12 cellular contexts compared by ENCODE assay signal in the genomic region with DNA sequence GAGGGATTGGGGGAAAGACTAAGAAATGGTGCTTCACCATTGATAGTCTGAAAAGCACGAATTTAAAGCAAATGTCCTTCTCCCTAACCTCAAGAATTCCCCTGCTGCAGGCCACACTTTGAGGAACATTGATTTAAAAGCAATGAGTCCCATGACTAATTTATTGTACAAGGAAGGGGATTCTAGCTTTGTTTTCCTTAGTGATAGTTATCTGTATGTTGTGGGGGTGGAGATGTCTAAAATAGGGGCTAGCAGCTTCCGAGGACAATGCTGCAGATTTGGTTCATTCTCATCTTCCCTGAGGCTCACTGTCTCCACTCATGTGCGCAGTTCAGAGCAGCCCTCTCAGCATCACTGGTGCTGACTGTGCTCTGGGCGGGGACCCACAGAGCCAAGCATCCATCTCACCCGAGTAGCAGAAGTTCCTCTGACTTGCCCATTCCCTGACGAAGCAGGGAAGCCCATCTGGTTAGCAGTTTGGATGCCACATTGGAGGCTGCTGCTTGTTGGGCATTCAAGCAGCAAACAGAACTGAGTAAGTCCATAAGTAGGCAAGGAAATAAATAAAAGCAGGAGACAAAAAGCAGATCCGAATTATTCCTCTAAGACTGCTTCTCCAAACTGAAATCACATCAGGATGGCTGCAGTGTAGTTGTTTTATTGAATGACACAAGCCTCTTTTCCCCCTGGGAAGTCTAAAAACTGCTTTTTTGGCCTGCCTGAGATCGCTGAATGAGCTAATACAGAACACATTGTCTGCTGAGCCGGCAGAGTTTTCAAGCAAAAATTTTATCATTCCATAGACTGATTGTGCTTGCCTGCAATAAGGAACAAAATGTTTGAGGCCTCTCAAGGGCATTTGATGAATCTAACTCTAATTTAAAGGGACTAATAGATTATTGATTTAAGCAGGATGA. TPM values are rescaled to one million over a fixed set of nuclear protein-coding genes. Genes with fewer than 3 reads are reported as not detected.
DNase-seq lines count a peak whose midpoint lies in the region; ATAC-seq and TF ChIP-seq lines count a peak whose summit lies in the region.
"Had no signal": no experiment of that assay in that cellular context is flagged by ENCODE, and none has a peak within 500 bp of the region (broad histone marks: within the 10 kb centered on the region; RNA-seq: fewer than 3 reads in every experiment).

No MANE protein-coding gene starts in this region.

- in situ Hi-C loops in transverse colon (cut with MboI; ENCODE audit: low pct_ligation_motif_present in 1 of 4, low pct_unique_long_range_greater_than_20kb in 1 of 4, low sequenced_read_pairs in 3 of 4): no loop called here

- intact Hi-C loops in lower lobe of right lung (cut with DNase I): no loop called here
- intact Hi-C loops in transverse colon (cut with DNase I; ENCODE audit: low total_unique reads): no loop called here
- intact Hi-C loops in activated CD8-positive, alpha-beta T cell treated with anti-CD3 and anti-CD28 coated beads for 36 hours (cut with micrococcal nuclease): no loop called here

- POLR2A ChIA-PET in activated CD8-positive, alpha-beta T cell treated with anti-CD3 and anti-CD28 coated beads for 36 hours (lab: Charles Lee): no interaction called here

- H3K9me3 ChIP-seq in lower lobe of right lung: no peaks in the 10 kb centered on the region
- no peaks in the 10 kb centered on the region for H3K9me3 ChIP-seq in transverse colon

- TF ChIP-seq EP300 in transverse colon (IDR thresholded peaks at IDR 0.05; ENCODE audit: low read depth): no peak

- DNase-seq in M059J (ENCODE audit: low read depth) (peak; percentile 86), coronary artery (ENCODE audit: low spot score) (no peak), lower lobe of right lung (no peak), transverse colon (no peak)
- no peak for DNase-seq in stimulated activated CD4-positive, alpha-beta T cell treated with anti-CD3 and anti-CD28 coated beads, Interleukin-2, amount 100 ng/mL, for 48 hours
- DNase-seq in activated CD8-positive, alpha-beta T cell treated with anti-CD3 and anti-CD28 coated beads for 36 hours: no peak
- no peak for DNase-seq in T-helper 2 cell treated with Interferon-gamma antibody and Interleukin-4, amounts not matched to agents 5 μg/mL and 100 μg/mL, for 36 hours (ENCODE audit: low spot score)
- DNase-seq: NCI-H1417 had no signal

- H3K27ac ChIP-seq in coronary artery (peak overlapping the region; percentile 68 to 81), lower lobe of right lung (peak overlapping the region; percentile 53), transverse colon (peak overlapping the region; percentile 40 to 71 (median 46))

- CTCF ChIA-PET in activated CD8-positive, alpha-beta T cell treated with anti-CD3 and anti-CD28 coated beads for 36 hours (lab: Charles Lee): no interaction called here

- H3K36me3 ChIP-seq in lower lobe of right lung (no peaks in the 10 kb centered on the region), transverse colon (no peaks in the 10 kb centered on the region)

- no peak overlapping the region for H3K4me3 Mint-ChIP-seq in activated CD8-positive, alpha-beta T cell treated with anti-CD3 and anti-CD28 coated beads for 36 hours
- H3K4me3 Mint-ChIP-seq in T-helper 2 cell treated with Interferon-gamma antibody and Interleukin-4, amounts not matched to agents 5 μg/mL and 100 μg/mL, for 36 hours: no peak overlapping the region
- H3K4me3 Mint-ChIP-seq: activated naive CD8-positive, alpha-beta T cell had no signal

- no peaks in the 10 kb centered on the region for H3K4me1 Mint-ChIP-seq in activated CD8-positive, alpha-beta T cell treated with anti-CD3 and anti-CD28 coated beads for 36 hours (ENCODE audit: low read depth)
- H3K4me1 Mint-ChIP-seq in T-helper 2 cell treated with Interferon-gamma antibody and Interleukin-4, amounts not matched to agents 5 μg/mL and 100 μg/mL, for 36 hours (ENCODE audit: low read depth): no peaks in the 10 kb centered on the region

- TF ChIP-seq CTCF in coronary artery (IDR thresholded peaks at IDR 0.05): no peak
- no peak for TF ChIP-seq CTCF in lower lobe of right lung (IDR thresholded peaks at IDR 0.05)
- TF ChIP-seq CTCF in transverse colon (IDR thresholded peaks at IDR 0.05): no peak
- no peak for TF ChIP-seq CTCF in activated CD8-positive, alpha-beta T cell treated with anti-CD3 and anti-CD28 coated beads for 36 hours (IDR thresholded peaks at IDR 0.05)

- H3K4me3 ChIP-seq in coronary artery (peak overlapping the region; percentile 45), lower lobe of right lung (no peak overlapping the region), transverse colon (no peak overlapping the region)

- no peak for TF ChIP-seq POLR2A in transverse colon (IDR thresholded peaks at IDR 0.05)

- ATAC-seq in lower lobe of right lung (peak; percentile 31 to 48), GM19467 (IDR thresholded peaks at IDR 0.05; ENCODE audit: unreplicated experiment) (no peak)
- ATAC-seq in activated CD8-positive, alpha-beta T cell treated with anti-CD3 and anti-CD28 coated beads for 36 hours: no peak
- ATAC-seq: left colon had no signal

- H3K27me3 ChIP-seq in lower lobe of right lung (ENCODE audit: low read depth) (no peaks in the 10 kb centered on the region), transverse colon (no peaks in the 10 kb centered on the region)

- H3K27me3 Mint-ChIP-seq in activated CD8-positive, alpha-beta T cell treated with anti-CD3 and anti-CD28 coated beads for 36 hours: no peaks in the 10 kb centered on the region
- no peaks in the 10 kb centered on the region for H3K27me3 Mint-ChIP-seq in T-helper 2 cell treated with Interferon-gamma antibody and Interleukin-4, amounts not matched to agents 5 μg/mL and 100 μg/mL, for 36 hours (ENCODE audit: low read depth)
- H3K27me3 Mint-ChIP-seq: activated naive CD8-positive, alpha-beta T cell had no signal

- H3K27ac Mint-ChIP-seq in activated CD8-positive, alpha-beta T cell treated with anti-CD3 and anti-CD28 coated beads for 36 hours: no peak overlapping the region
- H3K27ac Mint-ChIP-seq in T-helper 2 cell treated with Interferon-gamma antibody and Interleukin-4, amounts not matched to agents 5 μg/mL and 100 μg/mL, for 36 hours: no peak overlapping the region
- H3K27ac Mint-ChIP-seq: activated naive CD8-positive, alpha-beta T cell had no signal

- H3K4me1 ChIP-seq in lower lobe of right lung (peaks cover 49% of the 10 kb centered on the region), transverse colon (peaks cover 0 to 23% (median 5%) of the 10 kb centered on the region in 4 donors)

- no peaks in the 10 kb centered on the region for H3K36me3 Mint-ChIP-seq in activated CD8-positive, alpha-beta T cell treated with anti-CD3 and anti-CD28 coated beads for 36 hours (ENCODE audit: low read depth)
- no peaks in the 10 kb centered on the region for H3K36me3 Mint-ChIP-seq in T-helper 2 cell treated with Interferon-gamma antibody and Interleukin-4, amounts not matched to agents 5 μg/mL and 100 μg/mL, for 36 hours (ENCODE audit: low read depth)
- H3K36me3 Mint-ChIP-seq: activated naive CD8-positive, alpha-beta T cell had no signal

- WGBS in transverse colon (ENCODE audit: low coverage in 1 of 2), 2 donors: 49 to 66% methylated on average over 3 to 9 of the region's 9 CpGs

- no peaks in the 10 kb centered on the region for H3K9me3 Mint-ChIP-seq in activated CD8-positive, alpha-beta T cell treated with anti-CD3 and anti-CD28 coated beads for 36 hours
- no peaks in the 10 kb centered on the region for H3K9me3 Mint-ChIP-seq in T-helper 2 cell treated with Interferon-gamma antibody and Interleukin-4, amounts not matched to agents 5 μg/mL and 100 μg/mL, for 36 hours

RNA-seq across cellular contexts. Expression of a gene that starts 27.5 kb away (rescaled TPM):
- total RNA-seq in M059J (2014; rRNA removed; shearing (Covaris generic)): 37.1 and 40.2 TPM in 2 replicates
- total RNA-seq in lower lobe of right lung (5.6 TPM), transverse colon (1 to 10 TPM in 3 of 4 donors, not detected in 1; 2.4 to 4.5 (median 2.9) TPM)
- total RNA-seq in activated CD8-positive, alpha-beta T cell treated with anti-CD3 and anti-CD28 coated beads for 36 hours: not detected
- total RNA-seq: T-helper 2 cell treated with Interferon-gamma antibody and Interleukin-4, amounts not matched to agents 100 ng/mL and 5 ng/mL, for 36 hours had no signal

Comparison
In these comparisons a context has a peak if more than half of its experiments do, and no peak if none do; other contexts are left out.
1. ATAC-seq: peak in lower lobe of right lung (2 of 2); none in activated CD8-positive, alpha-beta T cell treated with anti-CD3 and anti-CD28 coated beads for 36 hours (single experiment) and GM19467 (single experiment).
2. Peak in every context shown above with its lines, with median percentiles within 50 percentile points of each other: H3K27ac ChIP-seq.